Comparison of ENCODE assay signal across 8 cellular contexts in the genomic region with DNA sequence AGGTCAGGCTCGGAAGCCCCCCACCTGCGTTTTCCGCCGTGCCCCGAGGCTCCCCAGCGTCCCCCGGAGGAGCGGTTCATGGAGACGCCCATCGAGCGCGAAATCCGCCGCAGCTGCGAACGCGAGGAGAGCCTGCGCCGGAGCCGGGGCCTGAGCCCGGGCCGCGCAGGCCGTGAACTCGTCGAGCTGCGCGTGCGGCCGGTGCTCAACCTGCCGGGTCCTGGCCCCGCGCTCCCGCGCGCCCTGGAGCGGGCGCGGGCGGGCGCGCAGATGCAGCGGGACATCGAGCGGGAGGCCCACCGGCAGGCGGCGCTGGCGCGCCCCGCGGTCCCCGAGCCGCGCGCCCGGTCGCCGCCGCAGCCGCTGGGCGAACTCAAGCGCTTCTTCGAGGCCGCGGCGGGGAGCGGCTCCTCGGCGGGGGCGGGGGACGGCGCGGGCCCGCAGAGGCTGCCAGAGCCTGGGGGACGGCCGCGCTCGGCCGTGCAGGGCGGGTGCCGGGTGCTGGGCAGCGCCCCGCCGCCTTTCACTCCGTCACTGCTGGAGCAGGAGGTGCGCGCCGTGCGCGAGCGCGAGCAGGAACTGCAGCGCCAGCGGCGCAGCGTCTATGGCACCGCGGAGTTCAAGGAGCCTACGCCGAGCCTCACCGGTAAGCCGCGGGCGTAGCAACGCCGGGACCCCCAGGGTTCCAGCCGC. TPM values are rescaled to one million over a fixed set of nuclear protein-coding genes. Genes with fewer than 3 reads are reported as not detected.
A peak's percentile ranks its signal among the peaks of the same experiment; 100 is the strongest.
DNase-seq lines count a peak whose midpoint lies in the region; ATAC-seq and TF ChIP-seq lines count a peak whose summit lies in the region.

No MANE protein-coding gene starts in this region.

- ATAC-seq in GM19467 (IDR thresholded peaks at IDR 0.05; ENCODE audit: unreplicated experiment) (peak; percentile 44), left ventricle myocardium superior (peak; percentile 46)

- H3K27me3 ChIP-seq in prostate gland (replicated peaks; ENCODE audit: insufficient read depth) (no peaks in the 10 kb centered on the region), uterus (no peaks in the 10 kb centered on the region)

- peak overlapping the region; percentile 20 for H3K27ac ChIP-seq in KOPT-K1 (ENCODE audit: low read depth, low read length, poor library complexity, severe bottlenecking)
- H3K27ac ChIP-seq in prostate gland, result peak overlapping the region; percentile 76 to 91
- peak overlapping the region; percentile 83 to 89 for H3K27ac ChIP-seq in uterus

- DNase-seq in COLO668 (lab: John Stamatoyannopoulos, UW; ENCODE audit: unreplicated experiment), result peak; percentile 92
- DNase-seq in SW480 (ENCODE audit: low spot score), result peak; percentile 76
- DNase-seq in amniotic epithelial cell (ENCODE audit: low read depth), result peak; percentile 76
- DNase-seq in left ventricle myocardium superior, result peak; percentile 90
- DNase-seq in prostate gland (ENCODE audit: low spot score), result peak; percentile 53
- peak; percentile 51 to 69 for DNase-seq in uterus

- H3K4me3 ChIP-seq in prostate gland (peak overlapping the region; percentile 35 to 66), uterus (peak overlapping the region; percentile 41 to 59)

- H3K36me3 ChIP-seq in KOPT-K1 (ENCODE audit: insufficient read depth, low read length) (no peaks in the 10 kb centered on the region), prostate gland (no peaks in the 10 kb centered on the region), uterus (no peaks in the 10 kb centered on the region)

- TF ChIP-seq CTCF in prostate gland (IDR thresholded peaks at IDR 0.05) (peak; percentile 13 to 93 (median 63)), uterus (IDR thresholded peaks at IDR 0.05) (peak in 3 of 4 experiments; percentile 64 to 97 (median 93))

- TF ChIP-seq POLR2A in prostate gland (IDR thresholded peaks at IDR 0.05), result peak; percentile 57
- TF ChIP-seq POLR2A in uterus (IDR thresholded peaks at IDR 0.05), result peak in 1 of 2 donors; percentile 53

- H3K9me3 ChIP-seq in KOPT-K1 (ENCODE audit: insufficient read depth, low read length, poor library complexity, severe bottlenecking) (no peaks in the 10 kb centered on the region), prostate gland (no peaks in the 10 kb centered on the region), uterus (no peaks in the 10 kb centered on the region)

- H3K4me1 ChIP-seq in prostate gland (replicated peaks) (peaks cover 13% of the 10 kb centered on the region), uterus (peaks cover 0 to 4% of the 10 kb centered on the region in 2 donors)

- 2% methylated on average over 55 of the region's 108 CpGs for WGBS in prostate gland

- intact Hi-C loops in left ventricle myocardium superior (cut with micrococcal nuclease), result loop anchor here (5.0 kb wide), 1 partner anchor 191 kb away; no protein-coding TSS in a partner anchor
- intact Hi-C loops in prostate gland (cut with DNase I), result loop anchor here (2.0 to 5.0 kb wide), 3 partner anchors 44 to 193 kb away; partner anchors contain the start of genes PRKACA and RFX1
- intact Hi-C loops in uterus (cut with DNase I; ENCODE audit: low total_unique reads), result loop anchor here (2.0 to 5.0 kb wide), 2 partner anchors 189 to 476 kb away; no protein-coding TSS in a partner anchor

RNA-seq across cellular contexts. Expression of gene MISP3, which starts 0.8 kb away (rescaled TPM):
- 6.8 TPM for total RNA-seq in left ventricle myocardium superior
- total RNA-seq in prostate gland, result 10 to 100 TPM; 12.4 to 17.2 TPM
- 10 to 100 TPM in 1 of 4 donors, 1 to 10 TPM in 1, under 1 TPM in 1, not detected in 1; 0.55 to 23.8 (median 2.0) TPM for total RNA-seq in uterus

RNA-seq across cellular contexts. Expression of gene PALM3, which starts 11.5 kb away (rescaled TPM):
- total RNA-seq in left ventricle myocardium superior (not detected), prostate gland (10 to 100 TPM in 1 of 2 donors, 1 to 10 TPM in 1; 1.8 to 16.1 TPM), uterus (1 to 10 TPM in 1 of 4 donors, under 1 TPM in 1, not detected in 2; 0.55 to 4.3 TPM)

RNA-seq across cellular contexts. Expression of gene C19orf67, which starts 12.2 kb away (rescaled TPM):
- total RNA-seq in left ventricle myocardium superior (not detected), prostate gland (under 1 TPM in 1 of 2 donors, not detected in 1; 0.97 TPM), uterus (1 to 10 TPM in 1 of 4 donors, not detected in 3; 1.7 TPM)

RNA-seq across cellular contexts. Expression of gene SAMD1, which starts 17.2 kb away (rescaled TPM):
- 58.0 TPM for total RNA-seq in left ventricle myocardium superior
- 10 to 100 TPM; 25.4 to 48.2 TPM for total RNA-seq in prostate gland
- 10 to 100 TPM in 3 of 4 donors, 1 to 10 TPM in 1; 6.9 to 57.8 (median 24.1) TPM for total RNA-seq in uterus

RNA-seq across cellular contexts. Expression of gene IL27RA, which starts 41.8 kb away (rescaled TPM):
- total RNA-seq in left ventricle myocardium superior (5.4 TPM), prostate gland (1 to 10 TPM; 4.7 to 8.3 TPM), uterus (1 to 10 TPM; 1.0 to 10.0 (median 3.7) TPM)

Comparison
In these comparisons a context has a peak if more than half of its experiments do, and no peak if none do; other contexts are left out.
1. Peak in every context shown above with its lines: DNase-seq, ATAC-seq, H3K4me3 ChIP-seq and H3K27ac ChIP-seq.
2. H3K27ac ChIP-seq: peak in every context shown above with its lines; median percentile 86 in uterus; 84 in prostate gland; 20 in KOPT-K1.